Comparison of ENCODE assay signal across 8 cellular contexts in genomic region chr19:18340990-18341868, GRCh38. TPM values are rescaled to one million over a fixed set of nuclear protein-coding genes. Genes with fewer than 3 reads are reported as not detected.
DNase-seq lines count a peak whose midpoint lies in the region; ATAC-seq and TF ChIP-seq lines count a peak whose summit lies in the region.

No MANE protein-coding gene starts in this region.

- H3K9ac ChIP-seq in iPS-20b (ENCODE audit: low read depth, low read length) = peak overlapping the region; percentile 65; the same call in 1 of the 2 replicates

- H3K9me3 ChIP-seq in ascending aorta = no peaks in the 10 kb centered on the region
- no peaks in the 10 kb centered on the region for H3K9me3 ChIP-seq in iPS-20b (ENCODE audit: insufficient read depth, low read depth, low read length)
- no peaks in the 10 kb centered on the region for H3K9me3 ChIP-seq in spleen

- H3K27ac ChIP-seq in ascending aorta = peak overlapping the region; percentile 82 to 96
- H3K27ac ChIP-seq in iPS-20b (ENCODE audit: low read length) = no peak overlapping the region
- H3K27ac ChIP-seq in spleen = peak overlapping the region; percentile 70 to 93 (median 84)

- ATAC-seq in HG03439 (IDR thresholded peaks at IDR 0.05; ENCODE audit: unreplicated experiment) = no peak

- H3K4me3 ChIP-seq in GM12875 (ENCODE audit: low read depth, low read length) (peak overlapping the region; percentile 93), ascending aorta (peak overlapping the region; percentile 88 to 95), iPS-20b (ENCODE audit: low read length) (peak overlapping the region; percentile 80), spleen (peak overlapping the region; percentile 56 to 99 (median 86))

- 0 to 2% (median 1%) methylated on average over 11 to 18 of the region's 18 CpGs for WGBS in spleen, 5 donors

- no peaks in the 10 kb centered on the region for H3K36me3 ChIP-seq in ascending aorta
- no peaks in the 10 kb centered on the region; the same call in 1 of the 2 replicates for H3K36me3 ChIP-seq in iPS-20b (ENCODE audit: insufficient read depth, low read depth, low read length)
- peaks cover 0 to 40% (median 6%) of the 10 kb centered on the region in 6 donors for H3K36me3 ChIP-seq in spleen

- TF ChIP-seq POLR2A in spleen (IDR thresholded peaks at IDR 0.05) = no peak

- no peaks in the 10 kb centered on the region for H3K27me3 ChIP-seq in ascending aorta
- no peaks in the 10 kb centered on the region for H3K27me3 ChIP-seq in iPS-20b (ENCODE audit: insufficient read depth, low read length)
- no peaks in the 10 kb centered on the region for H3K27me3 ChIP-seq in spleen (replicated peaks in 1 of 7)

- TF ChIP-seq CTCF in GM12875 (IDR thresholded peaks at IDR 0.05; ENCODE audit: borderline replicate concordance, insufficient read depth, low read depth, low read length) (peak; percentile 24; the same call in 1 of the 2 replicates), ascending aorta (IDR thresholded peaks at IDR 0.05) (no peak), spleen (IDR thresholded peaks at IDR 0.05 in 8 of 11, conservative IDR thresholded peaks at IDR 0.05 in 3 of 11) (peak in 1 of 11 experiments; percentile 28)

- H3K4me1 ChIP-seq in ascending aorta (peaks cover 6 to 12% of the 10 kb centered on the region in 2 donors), iPS-20b (ENCODE audit: insufficient read depth, low read length) (peaks cover 4% of the 10 kb centered on the region), spleen (peaks cover 10 to 67% (median 25%) of the 10 kb centered on the region in 6 donors)

- intact Hi-C loops in ascending aorta (cut with DNase I) = no loop called here
- intact Hi-C loops in spleen (cut with DNase I; ENCODE audit: low total_unique reads) = no loop called here

- DNase-seq in HT1080 (ENCODE audit: low read depth) (peak; percentile 63), T-helper 9 cell (peak; percentile 34), ascending aorta (ENCODE audit: low spot score in 2 of 2) (peak; percentile 23 to 79), spleen (peak; percentile 93), HuH-7 (ENCODE audit: low spot score) (no peak)

RNA-seq across cellular contexts. Expression of gene PGPEP1, which starts 0.8 kb away (rescaled TPM):
- total RNA-seq in HT1080 (2014; rRNA removed; shearing (Covaris generic)) = 9.1 and 20.9 TPM in 2 replicates
- 8.5 and 9.1 TPM in 2 replicates for polyA plus RNA-seq in HT1080 (2015; cell fraction: cytosol; rRNA removed)
- polyA plus RNA-seq in HT1080 (2015; cell fraction: nucleus; rRNA removed) = 19.4 and 21.4 TPM in 2 replicates
- total RNA-seq in ascending aorta (14.8 TPM), spleen (10 to 100 TPM; 20.2 to 65.6 (median 45.1) TPM)
- 10 to 100 TPM in 1 of 3 donors, 1 to 10 TPM in 2; 9.3 to 17.3 (median 9.6) TPM for polyA plus RNA-seq in spleen

RNA-seq across cellular contexts. Expression of gene LSM4, which starts 18.4 kb away (rescaled TPM):
- total RNA-seq in HT1080 (2014; rRNA removed; shearing (Covaris generic)) = 456 and 535 TPM in 2 replicates
- 296 and 419 TPM in 2 replicates for polyA plus RNA-seq in HT1080 (2015; cell fraction: cytosol; rRNA removed)
- 97.6 and 115 TPM in 2 replicates for polyA plus RNA-seq in HT1080 (2015; cell fraction: nucleus; rRNA removed)
- 62.5 TPM for total RNA-seq in ascending aorta
- total RNA-seq in spleen = 10 to 100 TPM; 55.8 to 86.5 (median 65.1) TPM
- 100 to 1,000 TPM in 2 of 3 donors, 10 to 100 TPM in 1; 91.6 to 192 (median 151) TPM for polyA plus RNA-seq in spleen

RNA-seq across cellular contexts. Expression of gene GDF15, which starts 44.7 kb away (rescaled TPM):
- total RNA-seq in HT1080 (2014; rRNA removed; shearing (Covaris generic)) = 97.3 and 120 TPM in 2 replicates
- polyA plus RNA-seq in HT1080 (2015; cell fraction: cytosol; rRNA removed) = 870 and 872 TPM in 2 replicates
- polyA plus RNA-seq in HT1080 (2015; cell fraction: nucleus; rRNA removed) = 1,277 and 1,293 TPM in 2 replicates
- total RNA-seq in ascending aorta (8.5 TPM), spleen (10 to 100 TPM in 2 of 7 donors, 1 to 10 TPM in 5; 1.9 to 34.3 (median 4.3) TPM)
- polyA plus RNA-seq in spleen = 10 to 100 TPM in 1 of 3 donors, under 1 TPM in 2; 0.77 to 15.9 (median 0.96) TPM

RNA-seq across cellular contexts. Expression of gene LRRC25, which starts 56.2 kb away (rescaled TPM):
- total RNA-seq in HT1080 (2014; rRNA removed; shearing (Covaris generic)) = not detected in 2 replicates
- not detected in 2 replicates for polyA plus RNA-seq in HT1080 (2015; cell fraction: cytosol; rRNA removed)
- polyA plus RNA-seq in HT1080 (2015; cell fraction: nucleus; rRNA removed) = 0.08 TPM in 1 of 2 replicates, not detected in the other
- total RNA-seq in ascending aorta (6.9 TPM), spleen (100 to 1,000 TPM in 3 of 7 donors, 10 to 100 TPM in 4; 82.2 to 164 (median 90.5) TPM)
- 10 to 100 TPM; 14.6 to 32.2 (median 16.0) TPM for polyA plus RNA-seq in spleen

RNA-seq across cellular contexts. Expression of gene JUND, which starts 59.8 kb away (rescaled TPM):
- total RNA-seq in HT1080 (2014; rRNA removed; shearing (Covaris generic)) = 55.4 and 64.5 TPM in 2 replicates
- 98.9 and 105 TPM in 2 replicates for polyA plus RNA-seq in HT1080 (2015; cell fraction: cytosol; rRNA removed)
- 39.1 and 39.4 TPM in 2 replicates for polyA plus RNA-seq in HT1080 (2015; cell fraction: nucleus; rRNA removed)
- total RNA-seq in ascending aorta = 3,570 TPM
- total RNA-seq in spleen = 100 to 1,000 TPM; 119 to 232 (median 159) TPM
- polyA plus RNA-seq in spleen = 10 to 100 TPM; 47.5 to 86.5 (median 75.6) TPM
